ENCODE assay signal across 9 cellular contexts in genomic region chr1:111481387-111482221, GRCh38. TPM values are rescaled to one million over a fixed set of nuclear protein-coding genes. Genes with fewer than 3 reads are reported as not detected.
DNase-seq lines count a peak whose midpoint lies in the region; ATAC-seq, FAIRE-seq and TF ChIP-seq lines count a peak whose summit lies in the region.
"Had no signal": no experiment of that assay in that cellular context is flagged by ENCODE, and none has a peak within 500 bp of the region (broad histone marks: within the 10 kb centered on the region; RNA-seq: fewer than 3 reads in every experiment).

No MANE protein-coding gene starts in this region.

- H3K9me3 ChIP-seq in T-helper 17 cell (ENCODE audit: control insufficient read depth, low read length, poor library complexity, severe bottlenecking) = no peaks in the 10 kb centered on the region
- no peaks in the 10 kb centered on the region for H3K9me3 ChIP-seq in K562 (replicated peaks; ENCODE audit: control insufficient read depth, insufficient read depth, low read depth, low read length)
- H3K9me3 ChIP-seq in gastrocnemius medialis = no peaks in the 10 kb centered on the region
- H3K9me3 ChIP-seq: BLaER1 treated with 17β-estradiol and CSF1 and Interleukin-3, amounts not matched to agents 10 nM and 100 nM had no signal

- no peak overlapping the region for H3K27ac Mint-ChIP-seq in T-helper 17 cell

- FAIRE-seq in K562 (lab: Jason Lieb, UNC) = peak; percentile 88

- no peak; the same call in 1 of the 2 replicates for TF ChIP-seq EP300 in K562 (IDR thresholded peaks at IDR 0.05; ENCODE audit: low read length)

- H3K4me1 Mint-ChIP-seq in T-helper 17 cell = peaks cover 34% of the 10 kb centered on the region

- H3K27me3 ChIP-seq in K562 (ENCODE audit: control insufficient read depth in 2 of 2, insufficient read depth in 2 of 2, low read length in 2 of 2) (peaks cover 1 to 13% of the 10 kb centered on the region in 2 experiments; a peak in 4 of 5 replicates), gastrocnemius medialis (no peaks in the 10 kb centered on the region)
- H3K27me3 ChIP-seq: BLaER1 treated with 17β-estradiol and CSF1 and Interleukin-3, amounts not matched to agents 10 nM and 100 nM had no signal

- H3K4me3 ChIP-seq in K562 (no peak overlapping the region), gastrocnemius medialis (no peak overlapping the region)
- H3K4me3 ChIP-seq: BLaER1 treated with 17β-estradiol and CSF1 and Interleukin-3, amounts not matched to agents 10 nM and 100 nM had no signal

- peak; percentile 60 for ATAC-seq in T-helper 17 cell
- ATAC-seq in K562 = peak; percentile 98
- peak; percentile 94 to 95 for ATAC-seq in gastrocnemius medialis
- no peak for ATAC-seq in GM19023 (IDR thresholded peaks at IDR 0.05; ENCODE audit: unreplicated experiment)

- H3K4me2 ChIP-seq in K562 (ENCODE audit: insufficient read depth, low read length) = no peak overlapping the region

- no peaks in the 10 kb centered on the region for H3K27me3 Mint-ChIP-seq in T-helper 17 cell

- intact Hi-C loops in K562 (cut with micrococcal nuclease) = loop anchor here (1.0 to 5.0 kb wide), 3 partner anchors 175 to 886 kb away; no protein-coding TSS in a partner anchor
- intact Hi-C loops in gastrocnemius medialis (cut with DNase I; ENCODE audit: low total_unique reads) = loop anchor here (2.0 to 5.0 kb wide), 3 partner anchors 25 to 287 kb away; no protein-coding TSS in a partner anchor

- no peaks in the 10 kb centered on the region for H3K79me2 ChIP-seq in K562 (ENCODE audit: control insufficient read depth, insufficient read depth, low read length)

- DNase-seq in NK-92 treated with Interleukin-12 subunit alpha and Interleukin-12 subunit beta, amount 100 ng/mL, for 24 hours (lab: John Stamatoyannopoulos, UW) = peak; percentile 50
- DNase-seq in NK-92 (lab: John Stamatoyannopoulos, UW; ENCODE audit: unreplicated experiment) (no peak), NCI-H1092 (lab: John Stamatoyannopoulos, UW) (peak; percentile 27), T-helper 17 cell (peak; percentile 20 to 33 (median 27)), K562 (ENCODE audit: extremely low read depth in 1 of 4, low spot score in 3 of 4) (peak; percentile 67 to 82 (median 76)), hypothalamus (lab: John Stamatoyannopoulos, UW) (peak in 45 of 51 donors; percentile 17 to 85 (median 57)), gastrocnemius medialis (peak; percentile 71 to 75)

- H3K4me3 Mint-ChIP-seq in T-helper 17 cell = no peak overlapping the region

- H4K20me1 ChIP-seq in K562 (replicated peaks; ENCODE audit: control insufficient read depth, insufficient read depth, low read length) = no peaks in the 10 kb centered on the region
- H4K20me1 ChIP-seq: BLaER1 treated with 17β-estradiol and CSF1 and Interleukin-3, amounts not matched to agents 10 nM and 100 nM had no signal

- TF ChIP-seq CTCF in K562 (IDR thresholded peaks at IDR 0.05 in 2 of 3, conservative IDR thresholded peaks at IDR 0.05 in 1 of 3; ENCODE audit: insufficient read depth in 2 of 3, low read depth in 1 of 3, low read length in 3 of 3) (peak; percentile 93 to 98 (median 94)), gastrocnemius medialis (IDR thresholded peaks at IDR 0.05 in 4 of 5, conservative IDR thresholded peaks at IDR 0.05 in 1 of 5) (peak; percentile 58 to 72 (median 68))

- peak overlapping the region; percentile 21; the same call in 1 of the 2 replicates for H2AFZ ChIP-seq in K562 (ENCODE audit: low read depth, low read length)

- no peak overlapping the region for H3K27ac ChIP-seq in K562 (ENCODE audit: extremely low read depth, low read depth, low read length)
- peak overlapping the region; percentile 15 to 52 (median 27) for H3K27ac ChIP-seq in gastrocnemius medialis

- 22% methylated on average over 8 of the region's 8 CpGs for WGBS in K562 (ENCODE audit: insufficient coverage, low coverage, missing lambda C conversion rate)

- CTCF ChIA-PET in K562 (lab: Yijun Ruan, JAX; ENCODE audit: low intra/inter-chr PET ratio) = interaction anchor here (0.6 to 3.5 kb wide), 17 partner anchors 26 to 885 kb away, joined by 3 to 39 read pairs (median 4); partner anchors contain the start of gene DDX20

- TF ChIP-seq POLR2A in K562 (conservative IDR thresholded peaks at IDR 0.05) (no peak), gastrocnemius medialis (IDR thresholded peaks at IDR 0.05) (no peak)

- POLR2A ChIA-PET in K562 (lab: Yijun Ruan, JAX) = interaction anchor here (0.6 to 1.4 kb wide), 4 partner anchors 16 to 352 kb away, joined by 3 to 4 read pairs (median 3); no protein-coding TSS in a partner anchor

- no peak overlapping the region for H3K9ac ChIP-seq in K562 (ENCODE audit: insufficient read depth in 1 of 2, low read depth in 2 of 2, low read length in 2 of 2)
- H3K9ac ChIP-seq: BLaER1 treated with 17β-estradiol and CSF1 and Interleukin-3, amounts not matched to agents 10 nM and 100 nM had no signal

- no peaks in the 10 kb centered on the region for H3K9me1 ChIP-seq in K562 (ENCODE audit: control insufficient read depth, insufficient read depth, low read length)

- H3K4me1 ChIP-seq in K562 (replicated peaks in 1 of 2; ENCODE audit: control insufficient read depth in 2 of 2, insufficient read depth in 2 of 2, low read length in 2 of 2) (peaks cover 0 to 7% of the 10 kb centered on the region in 2 experiments; a peak in 3 of 5 replicates), gastrocnemius medialis (peaks cover 8 to 12% of the 10 kb centered on the region in 2 donors)

- in situ Hi-C loops in K562 (cut with MboI) = loop anchor here (5.0 to 25.0 kb wide), 2 partner anchors 276 to 856 kb away; partner anchors contain the start of gene DDX20
- in situ Hi-C loops in gastrocnemius medialis (cut with MboI; ENCODE audit: low sequenced_read_pairs in 4 of 4) = loop anchor here (5.0 to 10.0 kb wide), 2 partner anchors 283 to 286 kb away; no protein-coding TSS in a partner anchor

- no TSS peak for BruUV-seq in K562 (replicated peaks; lab: Mats Ljungman, UMichigan)

- TF ChIP-seq RAD21 in K562 (CRISPR knock-in tag; conservative IDR thresholded peaks at IDR 0.05 in 1 of 2, IDR thresholded peaks at IDR 0.05 in 1 of 2) = peak; percentile 98

- H3K36me3 ChIP-seq in K562 (ENCODE audit: control insufficient read depth, insufficient read depth, low read length) (no peaks in the 10 kb centered on the region), gastrocnemius medialis (peaks cover 0 to 12% of the 10 kb centered on the region in 2 donors)

- peaks cover 2% of the 10 kb centered on the region for H3K36me3 Mint-ChIP-seq in T-helper 17 cell (ENCODE audit: low read depth)

RNA-seq across cellular contexts. Expression of gene C1orf162, which starts 7.8 kb away (rescaled TPM):
- total RNA-seq in T-helper 17 cell (10 to 100 TPM; 31.3 to 50.8 TPM), K562 (2014; rRNA removed) (0.45 and 0.65 TPM in 2 replicates), K562 (2014; rRNA removed; fragmentation: Illumina TruSeq; extraction: Trizol) (0.99 and 1.1 TPM in 2 replicates), K562 (2015; rRNA removed; fragmentation: Illumina TruSeq; extraction: Trizol) (0.90 and 1.3 TPM in 2 replicates), K562 (2021) (0.72 and 1.2 TPM in 2 replicates), gastrocnemius medialis (1 to 10 TPM; 1.9 to 7.8 (median 6.9) TPM)
- total RNA-seq in K562 (2011; cell fraction: chromatin; rRNA removed; ENCODE audit: low replicate concordance) = 2.9 and 9.0 TPM in 2 replicates
- 1.2 and 3.2 TPM in 2 replicates for total RNA-seq in K562 (2011; cell fraction: nucleolus; rRNA removed)
- 4.1 and 4.7 TPM in 2 replicates for total RNA-seq in K562 (2011; cell fraction: nucleoplasm; rRNA removed)
- polyA plus RNA-seq in K562 (2011; rRNA removed) (2.7 and 4.2 TPM in 2 replicates), K562 (2014; fragmentation: Illumina TruSeq; extraction: Trizol) (1.7 and 1.9 TPM in 2 replicates), K562 (2014; fragmentation: Nextera tagmentation; extraction: Ambion mirVana) (under 1 TPM; 0.48 to 0.76 TPM), K562 (2014; rRNA removed) (1.3 and 1.8 TPM in 2 replicates)
- polyA plus RNA-seq in K562 (2011; cell fraction: cytosol; rRNA removed) = 0.91 and 2.6 TPM in 2 replicates
- polyA plus RNA-seq in K562 (2011; cell fraction: nucleus; rRNA removed) = 14.7 and 27.0 TPM in 2 replicates
- polyA plus RNA-seq in K562 (2012) = 0.95 and 2.6 TPM in 2 replicates
- 1.2 and 3.8 TPM in 2 replicates for polyA minus RNA-seq in K562 (2011; rRNA and poly(A)+ RNA removed)
- 1.0 TPM in 1 of 2 replicates, not detected in the other for polyA minus RNA-seq in K562 (2011; cell fraction: cytosol; rRNA and poly(A)+ RNA removed)
- 2.3 and 4.9 TPM in 2 replicates for polyA minus RNA-seq in K562 (2011; cell fraction: nucleus; rRNA and poly(A)+ RNA removed)

RNA-seq across cellular contexts. Expression of gene ADORA3, which starts 21.8 kb away (rescaled TPM):
- total RNA-seq in T-helper 17 cell (not detected), K562 (2014; rRNA removed) (0.08 TPM in 1 of 2 replicates, not detected in the other), K562 (2014; rRNA removed; fragmentation: Illumina TruSeq; extraction: Trizol) (0.26 TPM in 1 of 2 replicates, not detected in the other), K562 (2015; rRNA removed; fragmentation: Illumina TruSeq; extraction: Trizol) (0.19 and 0.33 TPM in 2 replicates), K562 (2021) (not detected in 2 replicates), gastrocnemius medialis (1 to 10 TPM; 1.0 to 4.1 (median 2.1) TPM)
- not detected in 2 replicates for total RNA-seq in K562 (2011; cell fraction: chromatin; rRNA removed; ENCODE audit: low replicate concordance)
- not detected in 2 replicates for total RNA-seq in K562 (2011; cell fraction: nucleolus; rRNA removed)
- not detected in 2 replicates for total RNA-seq in K562 (2011; cell fraction: nucleoplasm; rRNA removed)
- polyA plus RNA-seq in K562 (2011; rRNA removed) (0.13 and 0.19 TPM in 2 replicates), K562 (2014; fragmentation: Illumina TruSeq; extraction: Trizol) (0.12 TPM in 2 replicates), K562 (2014; fragmentation: Nextera tagmentation; extraction: Ambion mirVana) (under 1 TPM; 0.20 to 0.35 TPM), K562 (2014; rRNA removed) (0.09 TPM in 1 of 2 replicates, not detected in the other)
- polyA plus RNA-seq in K562 (2011; cell fraction: cytosol; rRNA removed) = 0.04 and 0.09 TPM in 2 replicates
- polyA plus RNA-seq in K562 (2011; cell fraction: nucleus; rRNA removed) = 0.18 TPM in 1 of 2 replicates, not detected in the other
- 0.43 and 0.48 TPM in 2 replicates for polyA plus RNA-seq in K562 (2012)
- polyA minus RNA-seq in K562 (2011; rRNA and poly(A)+ RNA removed) = 0.35 TPM in 1 of 2 replicates, not detected in the other
- not detected in 2 replicates for polyA minus RNA-seq in K562 (2011; cell fraction: cytosol; rRNA and poly(A)+ RNA removed)
- polyA minus RNA-seq in K562 (2011; cell fraction: nucleus; rRNA and poly(A)+ RNA removed) = not detected in 2 replicates

RNA-seq across cellular contexts. Expression of gene TMIGD3, which starts 21.8 kb away (rescaled TPM):
- total RNA-seq in T-helper 17 cell = not detected
- not detected in 2 replicates for total RNA-seq in K562 (2011; cell fraction: chromatin; rRNA removed; ENCODE audit: low replicate concordance)
- total RNA-seq in K562 (2011; cell fraction: nucleolus; rRNA removed) = not detected in 2 replicates
- total RNA-seq in K562 (2011; cell fraction: nucleoplasm; rRNA removed) = not detected in 2 replicates
- not detected in 2 replicates for total RNA-seq in K562 (2014; rRNA removed)
- total RNA-seq in K562 (2014; rRNA removed; fragmentation: Illumina TruSeq; extraction: Trizol) = not detected in 2 replicates
- total RNA-seq in K562 (2015; rRNA removed; fragmentation: Illumina TruSeq; extraction: Trizol) = 0.11 TPM in 1 of 2 replicates, not detected in the other
- 0.13 TPM in 1 of 2 replicates, not detected in the other for total RNA-seq in K562 (2021)
- polyA plus RNA-seq in K562 (2011; rRNA removed) = not detected in 2 replicates
- not detected in 2 replicates for polyA plus RNA-seq in K562 (2011; cell fraction: cytosol; rRNA removed)
- not detected in 2 replicates for polyA plus RNA-seq in K562 (2011; cell fraction: nucleus; rRNA removed)
- not detected in 2 replicates for polyA plus RNA-seq in K562 (2012)
- not detected in 2 replicates for polyA plus RNA-seq in K562 (2014; fragmentation: Illumina TruSeq; extraction: Trizol)
- polyA plus RNA-seq in K562 (2014; fragmentation: Nextera tagmentation; extraction: Ambion mirVana) = under 1 TPM in 1 of 2 experiments, not detected in 1; 0.11 TPM
- not detected in 2 replicates for polyA plus RNA-seq in K562 (2014; rRNA removed)
- not detected in 2 replicates for polyA minus RNA-seq in K562 (2011; rRNA and poly(A)+ RNA removed)
- not detected in 2 replicates for polyA minus RNA-seq in K562 (2011; cell fraction: cytosol; rRNA and poly(A)+ RNA removed)
- not detected in 2 replicates for polyA minus RNA-seq in K562 (2011; cell fraction: nucleus; rRNA and poly(A)+ RNA removed)
- under 1 TPM in 3 of 4 donors, not detected in 1; 0.51 to 0.67 (median 0.55) TPM for total RNA-seq in gastrocnemius medialis

RNA-seq across cellular contexts. Expression of gene ATP5PB, which starts 32.3 kb away (rescaled TPM):
- 100 to 1,000 TPM in 1 of 2 donors, 10 to 100 TPM in 1; 86.1 to 101 TPM for total RNA-seq in T-helper 17 cell
- total RNA-seq in K562 (2011; cell fraction: chromatin; rRNA removed; ENCODE audit: low replicate concordance) = 30.9 and 50.4 TPM in 2 replicates
- total RNA-seq in K562 (2011; cell fraction: nucleolus; rRNA removed) = 36.7 and 51.9 TPM in 2 replicates
- total RNA-seq in K562 (2011; cell fraction: nucleoplasm; rRNA removed) = 51.1 and 70.5 TPM in 2 replicates
- 727 and 890 TPM in 2 replicates for total RNA-seq in K562 (2014; rRNA removed)
- 1,061 and 1,110 TPM in 2 replicates for total RNA-seq in K562 (2014; rRNA removed; fragmentation: Illumina TruSeq; extraction: Trizol)
- total RNA-seq in K562 (2015; rRNA removed; fragmentation: Illumina TruSeq; extraction: Trizol) = 1,044 and 1,100 TPM in 2 replicates
- 651 and 736 TPM in 2 replicates for total RNA-seq in K562 (2021)
- 1,020 and 1,271 TPM in 2 replicates for polyA plus RNA-seq in K562 (2011; rRNA removed)
- 438 and 690 TPM in 2 replicates for polyA plus RNA-seq in K562 (2011; cell fraction: cytosol; rRNA removed)
- 132 and 238 TPM in 2 replicates for polyA plus RNA-seq in K562 (2011; cell fraction: nucleus; rRNA removed)
- 643 and 784 TPM in 2 replicates for polyA plus RNA-seq in K562 (2012)
- 896 and 1,028 TPM in 2 replicates for polyA plus RNA-seq in K562 (2014; fragmentation: Illumina TruSeq; extraction: Trizol)
- 1,000 to 10,000 TPM; 2,499 to 2,735 TPM for polyA plus RNA-seq in K562 (2014; fragmentation: Nextera tagmentation; extraction: Ambion mirVana)
- polyA plus RNA-seq in K562 (2014; rRNA removed) = 1,033 and 1,042 TPM in 2 replicates
- polyA minus RNA-seq in K562 (2011; rRNA and poly(A)+ RNA removed) = 658 and 670 TPM in 2 replicates
- 238 and 250 TPM in 2 replicates for polyA minus RNA-seq in K562 (2011; cell fraction: cytosol; rRNA and poly(A)+ RNA removed)
- 15.9 and 51.3 TPM in 2 replicates for polyA minus RNA-seq in K562 (2011; cell fraction: nucleus; rRNA and poly(A)+ RNA removed)
- total RNA-seq in gastrocnemius medialis = 100 to 1,000 TPM; 232 to 350 (median 266) TPM

RNA-seq across cellular contexts. Expression of gene WDR77, which starts 32.5 kb away (rescaled TPM):
- 10 to 100 TPM; 17.6 to 19.5 TPM for total RNA-seq in T-helper 17 cell
- total RNA-seq in K562 (2011; cell fraction: chromatin; rRNA removed; ENCODE audit: low replicate concordance) = 55.5 and 146 TPM in 2 replicates
- total RNA-seq in K562 (2011; cell fraction: nucleolus; rRNA removed) = 105 and 113 TPM in 2 replicates
- 67.2 and 95.3 TPM in 2 replicates for total RNA-seq in K562 (2011; cell fraction: nucleoplasm; rRNA removed)
- 68.1 and 89.8 TPM in 2 replicates for total RNA-seq in K562 (2014; rRNA removed)
- 72.4 and 78.5 TPM in 2 replicates for total RNA-seq in K562 (2014; rRNA removed; fragmentation: Illumina TruSeq; extraction: Trizol)
- 74.2 and 75.3 TPM in 2 replicates for total RNA-seq in K562 (2015; rRNA removed; fragmentation: Illumina TruSeq; extraction: Trizol)
- 92.3 and 94.4 TPM in 2 replicates for total RNA-seq in K562 (2021)
- polyA plus RNA-seq in K562 (2011; rRNA removed) = 160 and 174 TPM in 2 replicates
- 141 and 162 TPM in 2 replicates for polyA plus RNA-seq in K562 (2011; cell fraction: cytosol; rRNA removed)
- 336 and 420 TPM in 2 replicates for polyA plus RNA-seq in K562 (2011; cell fraction: nucleus; rRNA removed)
- 49.8 and 86.5 TPM in 2 replicates for polyA plus RNA-seq in K562 (2012)
- 101 and 116 TPM in 2 replicates for polyA plus RNA-seq in K562 (2014; fragmentation: Illumina TruSeq; extraction: Trizol)
- polyA plus RNA-seq in K562 (2014; fragmentation: Nextera tagmentation; extraction: Ambion mirVana) = 10 to 100 TPM; 20.6 to 31.0 TPM
- polyA plus RNA-seq in K562 (2014; rRNA removed) = 68.3 and 76.3 TPM in 2 replicates
- polyA minus RNA-seq in K562 (2011; rRNA and poly(A)+ RNA removed) = 97.4 and 135 TPM in 2 replicates
- 54.2 and 76.3 TPM in 2 replicates for polyA minus RNA-seq in K562 (2011; cell fraction: cytosol; rRNA and poly(A)+ RNA removed)
- 42.7 and 50.2 TPM in 2 replicates for polyA minus RNA-seq in K562 (2011; cell fraction: nucleus; rRNA and poly(A)+ RNA removed)
- 10 to 100 TPM; 53.3 to 59.2 (median 56.7) TPM for total RNA-seq in gastrocnemius medialis
